ENCODE assay signal across 1 cellular context in the genomic region with DNA sequence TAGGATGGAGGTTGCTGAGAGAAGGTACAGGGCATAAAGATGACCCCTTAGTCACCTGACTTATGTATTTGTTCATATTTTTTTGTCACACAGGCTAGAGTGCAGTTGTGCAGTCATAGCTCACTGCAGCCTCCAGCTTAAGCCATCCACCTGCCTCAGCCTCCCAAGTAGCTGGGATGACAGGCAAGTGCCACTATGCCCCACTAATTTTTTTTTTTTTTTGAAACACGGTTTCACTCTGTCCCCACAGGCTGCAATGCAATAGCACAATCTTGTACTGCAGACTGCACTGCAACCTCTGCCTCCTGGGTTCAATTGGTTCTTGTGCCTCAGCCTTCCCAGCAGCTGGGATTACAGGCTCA.
TF ChIP-seq lines count a peak whose summit lies in the region.

No MANE protein-coding gene starts in this region.

TF ChIP-seq in GM23338, 12 proteins besides CTCF, POLR2A, EP300 and RAD21 (continued from another document):
- TF ChIP-seq, protein P1, sequence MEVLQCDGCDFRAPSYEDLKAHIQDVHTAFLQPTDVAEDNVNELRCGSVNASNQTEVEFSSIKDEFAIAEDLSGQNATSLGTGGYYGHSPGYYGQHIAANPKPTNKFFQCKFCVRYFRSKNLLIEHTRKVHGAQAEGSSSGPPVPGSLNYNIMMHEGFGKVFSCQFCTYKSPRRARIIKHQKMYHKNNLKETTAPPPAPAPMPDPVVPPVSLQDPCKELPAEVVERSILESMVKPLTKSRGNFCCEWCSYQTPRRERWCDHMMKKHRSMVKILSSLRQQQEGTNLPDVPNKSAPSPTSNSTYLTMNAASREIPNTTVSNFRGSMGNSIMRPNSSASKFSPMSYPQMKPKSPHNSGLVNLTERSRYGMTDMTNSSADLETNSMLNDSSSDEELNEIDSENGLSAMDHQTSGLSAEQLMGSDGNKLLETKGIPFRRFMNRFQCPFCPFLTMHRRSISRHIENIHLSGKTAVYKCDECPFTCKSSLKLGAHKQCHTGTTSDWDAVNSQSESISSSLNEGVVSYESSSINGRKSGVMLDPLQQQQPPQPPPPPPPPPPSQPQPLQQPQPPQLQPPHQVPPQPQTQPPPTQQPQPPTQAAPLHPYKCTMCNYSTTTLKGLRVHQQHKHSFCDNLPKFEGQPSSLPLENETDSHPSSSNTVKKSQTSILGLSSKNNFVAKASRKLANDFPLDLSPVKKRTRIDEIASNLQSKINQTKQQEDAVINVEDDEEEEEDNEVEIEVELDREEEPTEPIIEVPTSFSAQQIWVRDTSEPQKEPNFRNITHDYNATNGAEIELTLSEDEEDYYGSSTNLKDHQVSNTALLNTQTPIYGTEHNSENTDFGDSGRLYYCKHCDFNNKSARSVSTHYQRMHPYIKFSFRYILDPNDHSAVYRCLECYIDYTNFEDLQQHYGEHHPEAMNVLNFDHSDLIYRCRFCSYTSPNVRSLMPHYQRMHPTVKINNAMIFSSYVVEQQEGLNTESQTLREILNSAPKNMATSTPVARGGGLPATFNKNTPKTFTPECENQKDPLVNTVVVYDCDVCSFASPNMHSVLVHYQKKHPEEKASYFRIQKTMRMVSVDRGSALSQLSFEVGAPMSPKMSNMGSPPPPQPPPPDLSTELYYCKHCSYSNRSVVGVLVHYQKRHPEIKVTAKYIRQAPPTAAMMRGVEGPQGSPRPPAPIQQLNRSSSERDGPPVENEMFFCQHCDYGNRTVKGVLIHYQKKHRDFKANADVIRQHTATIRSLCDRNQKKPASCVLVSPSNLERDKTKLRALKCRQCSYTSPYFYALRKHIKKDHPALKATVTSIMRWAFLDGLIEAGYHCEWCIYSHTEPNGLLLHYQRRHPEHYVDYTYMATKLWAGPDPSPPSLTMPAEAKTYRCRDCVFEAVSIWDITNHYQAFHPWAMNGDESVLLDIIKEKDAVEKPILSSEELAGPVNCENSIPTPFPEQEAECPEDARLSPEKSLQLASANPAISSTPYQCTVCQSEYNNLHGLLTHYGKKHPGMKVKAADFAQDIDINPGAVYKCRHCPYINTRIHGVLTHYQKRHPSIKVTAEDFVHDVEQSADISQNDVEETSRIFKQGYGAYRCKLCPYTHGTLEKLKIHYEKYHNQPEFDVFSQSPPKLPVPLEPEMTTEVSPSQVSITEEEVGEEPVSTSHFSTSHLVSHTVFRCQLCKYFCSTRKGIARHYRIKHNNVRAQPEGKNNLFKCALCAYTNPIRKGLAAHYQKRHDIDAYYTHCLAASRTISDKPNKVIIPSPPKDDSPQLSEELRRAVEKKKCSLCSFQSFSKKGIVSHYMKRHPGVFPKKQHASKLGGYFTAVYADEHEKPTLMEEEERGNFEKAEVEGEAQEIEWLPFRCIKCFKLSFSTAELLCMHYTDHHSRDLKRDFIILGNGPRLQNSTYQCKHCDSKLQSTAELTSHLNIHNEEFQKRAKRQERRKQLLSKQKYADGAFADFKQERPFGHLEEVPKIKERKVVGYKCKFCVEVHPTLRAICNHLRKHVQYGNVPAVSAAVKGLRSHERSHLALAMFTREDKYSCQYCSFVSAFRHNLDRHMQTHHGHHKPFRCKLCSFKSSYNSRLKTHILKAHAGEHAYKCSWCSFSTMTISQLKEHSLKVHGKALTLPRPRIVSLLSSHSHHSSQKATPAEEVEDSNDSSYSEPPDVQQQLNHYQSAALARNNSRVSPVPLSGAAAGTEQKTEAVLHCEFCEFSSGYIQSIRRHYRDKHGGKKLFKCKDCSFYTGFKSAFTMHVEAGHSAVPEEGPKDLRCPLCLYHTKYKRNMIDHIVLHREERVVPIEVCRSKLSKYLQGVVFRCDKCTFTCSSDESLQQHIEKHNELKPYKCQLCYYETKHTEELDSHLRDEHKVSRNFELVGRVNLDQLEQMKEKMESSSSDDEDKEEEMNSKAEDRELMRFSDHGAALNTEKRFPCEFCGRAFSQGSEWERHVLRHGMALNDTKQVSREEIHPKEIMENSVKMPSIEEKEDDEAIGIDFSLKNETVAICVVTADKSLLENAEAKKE (CRISPR knock-in tag; IDR thresholded peaks at IDR 0.05): no peak
- TF ChIP-seq POLR2AphosphoS5 (IDR thresholded peaks at IDR 0.05; ENCODE audit: low read depth) (no peak), CREB1 (CRISPR knock-in tag; IDR thresholded peaks at IDR 0.05; ENCODE audit: low read depth) (no peak), EZH2 (IDR thresholded peaks at IDR 0.05; ENCODE audit: low read depth, unreplicated experiment) (no peak), JUNB (IDR thresholded peaks at IDR 0.05; ENCODE audit: unreplicated experiment) (no peak), NANOG (IDR thresholded peaks at IDR 0.05; ENCODE audit: borderline replicate concordance) (no peak), STAT1 (IDR thresholded peaks at IDR 0.05; ENCODE audit: unreplicated experiment) (no peak)
- TF ChIP-seq, protein P2, sequence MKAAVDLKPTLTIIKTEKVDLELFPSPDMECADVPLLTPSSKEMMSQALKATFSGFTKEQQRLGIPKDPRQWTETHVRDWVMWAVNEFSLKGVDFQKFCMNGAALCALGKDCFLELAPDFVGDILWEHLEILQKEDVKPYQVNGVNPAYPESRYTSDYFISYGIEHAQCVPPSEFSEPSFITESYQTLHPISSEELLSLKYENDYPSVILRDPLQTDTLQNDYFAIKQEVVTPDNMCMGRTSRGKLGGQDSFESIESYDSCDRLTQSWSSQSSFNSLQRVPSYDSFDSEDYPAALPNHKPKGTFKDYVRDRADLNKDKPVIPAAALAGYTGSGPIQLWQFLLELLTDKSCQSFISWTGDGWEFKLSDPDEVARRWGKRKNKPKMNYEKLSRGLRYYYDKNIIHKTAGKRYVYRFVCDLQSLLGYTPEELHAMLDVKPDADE (IDR thresholded peaks at IDR 0.05): no peak
- TF ChIP-seq, protein P3, sequence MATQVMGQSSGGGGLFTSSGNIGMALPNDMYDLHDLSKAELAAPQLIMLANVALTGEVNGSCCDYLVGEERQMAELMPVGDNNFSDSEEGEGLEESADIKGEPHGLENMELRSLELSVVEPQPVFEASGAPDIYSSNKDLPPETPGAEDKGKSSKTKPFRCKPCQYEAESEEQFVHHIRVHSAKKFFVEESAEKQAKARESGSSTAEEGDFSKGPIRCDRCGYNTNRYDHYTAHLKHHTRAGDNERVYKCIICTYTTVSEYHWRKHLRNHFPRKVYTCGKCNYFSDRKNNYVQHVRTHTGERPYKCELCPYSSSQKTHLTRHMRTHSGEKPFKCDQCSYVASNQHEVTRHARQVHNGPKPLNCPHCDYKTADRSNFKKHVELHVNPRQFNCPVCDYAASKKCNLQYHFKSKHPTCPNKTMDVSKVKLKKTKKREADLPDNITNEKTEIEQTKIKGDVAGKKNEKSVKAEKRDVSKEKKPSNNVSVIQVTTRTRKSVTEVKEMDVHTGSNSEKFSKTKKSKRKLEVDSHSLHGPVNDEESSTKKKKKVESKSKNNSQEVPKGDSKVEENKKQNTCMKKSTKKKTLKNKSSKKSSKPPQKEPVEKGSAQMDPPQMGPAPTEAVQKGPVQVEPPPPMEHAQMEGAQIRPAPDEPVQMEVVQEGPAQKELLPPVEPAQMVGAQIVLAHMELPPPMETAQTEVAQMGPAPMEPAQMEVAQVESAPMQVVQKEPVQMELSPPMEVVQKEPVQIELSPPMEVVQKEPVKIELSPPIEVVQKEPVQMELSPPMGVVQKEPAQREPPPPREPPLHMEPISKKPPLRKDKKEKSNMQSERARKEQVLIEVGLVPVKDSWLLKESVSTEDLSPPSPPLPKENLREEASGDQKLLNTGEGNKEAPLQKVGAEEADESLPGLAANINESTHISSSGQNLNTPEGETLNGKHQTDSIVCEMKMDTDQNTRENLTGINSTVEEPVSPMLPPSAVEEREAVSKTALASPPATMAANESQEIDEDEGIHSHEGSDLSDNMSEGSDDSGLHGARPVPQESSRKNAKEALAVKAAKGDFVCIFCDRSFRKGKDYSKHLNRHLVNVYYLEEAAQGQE (IDR thresholded peaks at IDR 0.05; ENCODE audit: unreplicated experiment): no peak
